12 cellular contexts compared by ENCODE assay signal in genomic region chr3:57559526-57559925, GRCh38. TPM values are rescaled to one million over a fixed set of nuclear protein-coding genes. Genes with fewer than 3 reads are reported as not detected.
DNase-seq lines count a peak whose midpoint lies in the region; ATAC-seq and TF ChIP-seq lines count a peak whose summit lies in the region.
"Had no signal": no experiment of that assay in that cellular context is flagged by ENCODE, and none has a peak within 500 bp of the region (broad histone marks: within the 10 kb centered on the region; RNA-seq: fewer than 3 reads in every experiment).

No MANE protein-coding gene starts in this region.

- TF ChIP-seq CTCF in neural crest cell (conservative IDR thresholded peaks at IDR 0.05): no peak

- no peaks in the 10 kb centered on the region for H3K27me3 Mint-ChIP-seq in activated CD4-positive, alpha-beta T cell treated with anti-CD3 and anti-CD28 coated beads, Interleukin-2, amount 10 ng/mL, durations not matched to agents 24 days and 14 days
- no peaks in the 10 kb centered on the region for H3K27me3 Mint-ChIP-seq in central memory CD8-positive, alpha-beta T cell
- no peaks in the 10 kb centered on the region for H3K27me3 Mint-ChIP-seq in neural crest cell (ENCODE audit: low read depth)

- peaks cover 44% of the 10 kb centered on the region for H3K4me1 Mint-ChIP-seq in activated CD4-positive, alpha-beta T cell treated with anti-CD3 and anti-CD28 coated beads, Interleukin-2, amount 10 ng/mL, durations not matched to agents 24 days and 14 days
- H3K4me1 Mint-ChIP-seq in central memory CD8-positive, alpha-beta T cell: peaks cover 33% of the 10 kb centered on the region
- H3K4me1 Mint-ChIP-seq in neural crest cell: peaks cover 34% of the 10 kb centered on the region

- H3K9me3 Mint-ChIP-seq in activated CD4-positive, alpha-beta T cell treated with anti-CD3 and anti-CD28 coated beads, Interleukin-2, amount 10 ng/mL, durations not matched to agents 24 days and 14 days: no peaks in the 10 kb centered on the region
- H3K9me3 Mint-ChIP-seq in central memory CD8-positive, alpha-beta T cell: no peaks in the 10 kb centered on the region
- H3K9me3 Mint-ChIP-seq in neural crest cell: no peaks in the 10 kb centered on the region

- intact Hi-C loops in activated CD4-positive, alpha-beta T cell treated with anti-CD3 and anti-CD28 coated beads, Interleukin-2, amount 10 ng/mL, durations not matched to agents 24 days and 14 days (cut with micrococcal nuclease): loop anchor here (5.0 kb wide), 2 partner anchors 133 to 332 kb away; partner anchors contain the start of genes APPL1 and DENND6A

- H3K4me3 Mint-ChIP-seq in activated CD4-positive, alpha-beta T cell treated with anti-CD3 and anti-CD28 coated beads, Interleukin-2, amount 10 ng/mL, durations not matched to agents 24 days and 14 days: peak overlapping the region; percentile 39
- H3K4me3 Mint-ChIP-seq in central memory CD8-positive, alpha-beta T cell: peak overlapping the region; percentile 43
- H3K4me3 Mint-ChIP-seq in neural crest cell: peak overlapping the region; percentile 25

- no peak overlapping the region for H3K27ac Mint-ChIP-seq in activated CD4-positive, alpha-beta T cell treated with anti-CD3 and anti-CD28 coated beads, Interleukin-2, amount 10 ng/mL, durations not matched to agents 24 days and 14 days
- H3K27ac Mint-ChIP-seq in central memory CD8-positive, alpha-beta T cell (ENCODE audit: low read depth): peak overlapping the region; percentile 19
- no peak overlapping the region for H3K27ac Mint-ChIP-seq in neural crest cell (ENCODE audit: unreplicated experiment)

- no peak for DNase-seq in activated CD4-positive, alpha-beta T cell treated with anti-CD3 and anti-CD28 coated beads, Interleukin-2, amount 10 ng/mL, durations not matched to agents 24 days and 14 days
- no peak for DNase-seq in activated CD4-positive, alpha-beta T cell treated with anti-CD3 and anti-CD28 coated beads, Interleukin-2, amount 50 U/mL, for 48 hours
- DNase-seq in NCI-H226 (peak; percentile 24), neural crest cell (ENCODE audit: low read depth, low spot score) (no peak), SW 1271 (lab: John Stamatoyannopoulos, UW) (no peak), NCI-H146 (lab: John Stamatoyannopoulos, UW) (no peak)
- no peak for DNase-seq in central memory CD8-positive, alpha-beta T cell (ENCODE audit: low spot score in 2 of 2)
- DNase-seq: hippocampal formation, MG63, NCI-H774, sigmoid colon had no signal

- H3K36me3 Mint-ChIP-seq in activated CD4-positive, alpha-beta T cell treated with anti-CD3 and anti-CD28 coated beads, Interleukin-2, amount 10 ng/mL, durations not matched to agents 24 days and 14 days (ENCODE audit: low read depth): peaks cover 42% of the 10 kb centered on the region
- peaks cover 47% of the 10 kb centered on the region for H3K36me3 Mint-ChIP-seq in central memory CD8-positive, alpha-beta T cell (ENCODE audit: insufficient read depth)
- H3K36me3 Mint-ChIP-seq in neural crest cell (ENCODE audit: low read depth): peaks cover 8% of the 10 kb centered on the region

- no peak for ATAC-seq in central memory CD8-positive, alpha-beta T cell (replicated peaks; ENCODE audit: extremely low read depth, poor library complexity, severe bottlenecking)
- no peak for ATAC-seq in HG02884 (IDR thresholded peaks at IDR 0.05; ENCODE audit: unreplicated experiment)

RNA-seq across cellular contexts. Expression of gene PDE12, which starts 3.5 kb away (rescaled TPM):
- 34.4 TPM in 2 replicates for total RNA-seq in activated CD4-positive, alpha-beta T cell treated with anti-CD3 and anti-CD28 coated beads, Interleukin-2, amount 10 ng/mL, durations not matched to agents 24 days and 14 days
- total RNA-seq in neural crest cell: 19.5 and 20.0 TPM in 2 replicates

RNA-seq across cellular contexts. Expression of gene DNAH12, which starts 15.4 kb away (rescaled TPM):
- total RNA-seq in activated CD4-positive, alpha-beta T cell treated with anti-CD3 and anti-CD28 coated beads, Interleukin-2, amount 10 ng/mL, durations not matched to agents 24 days and 14 days: not detected in 2 replicates
- 0.09 and 0.34 TPM in 2 replicates for total RNA-seq in neural crest cell

RNA-seq across cellular contexts. Expression of gene ARF4, which starts 37.6 kb away (rescaled TPM):
- total RNA-seq in activated CD4-positive, alpha-beta T cell treated with anti-CD3 and anti-CD28 coated beads, Interleukin-2, amount 10 ng/mL, durations not matched to agents 24 days and 14 days: 84.4 and 91.4 TPM in 2 replicates
- total RNA-seq in neural crest cell: 113 and 123 TPM in 2 replicates
